In the genomic region with DNA sequence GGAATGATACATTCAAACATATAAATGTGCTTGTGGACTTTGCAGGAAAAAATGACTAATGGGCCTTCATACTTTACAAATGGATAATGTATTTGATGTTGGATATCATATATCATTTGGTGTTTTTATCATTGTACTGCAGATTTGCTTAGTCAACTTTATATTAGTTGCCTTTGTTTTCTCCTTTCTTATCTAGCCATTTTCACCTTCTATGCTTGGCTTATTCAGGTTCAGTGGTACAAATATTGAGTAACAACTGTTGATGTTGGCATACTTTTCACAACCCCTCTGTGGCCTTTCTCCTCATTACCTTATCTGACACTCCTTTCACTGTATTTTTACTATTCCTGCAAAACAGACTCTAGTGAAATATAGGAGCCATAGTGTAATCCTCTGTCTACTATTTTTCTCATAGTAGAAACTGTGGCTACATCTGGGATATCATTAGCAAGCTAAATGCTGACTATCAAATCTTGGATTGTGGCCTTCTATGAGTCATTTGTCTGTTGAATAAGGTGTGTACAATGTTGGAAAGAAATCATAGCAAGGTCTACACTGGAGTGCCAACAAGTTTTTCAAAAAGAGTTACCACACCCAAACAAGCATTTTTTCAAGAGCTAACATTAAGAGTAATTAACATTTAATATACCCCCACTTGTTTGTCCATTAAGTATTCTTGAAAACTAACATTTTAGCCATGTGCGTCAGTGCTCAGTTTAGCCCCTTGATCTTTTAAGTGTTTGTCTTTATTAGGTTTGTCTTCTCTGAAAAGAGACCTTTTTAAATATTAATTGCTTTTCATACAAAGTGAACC, we compare ENCODE assay signal across 1 cellular context.
A peak's percentile ranks its signal among the peaks of the same experiment; 100 is the strongest.
TF ChIP-seq lines count a peak whose summit lies in the region.

No MANE protein-coding gene starts in this region.

TF ChIP-seq in HEK293, 187 proteins besides CTCF, POLR2A, EP300 and RAD21 (continued from another document):
- TF ChIP-seq, protein P1, sequence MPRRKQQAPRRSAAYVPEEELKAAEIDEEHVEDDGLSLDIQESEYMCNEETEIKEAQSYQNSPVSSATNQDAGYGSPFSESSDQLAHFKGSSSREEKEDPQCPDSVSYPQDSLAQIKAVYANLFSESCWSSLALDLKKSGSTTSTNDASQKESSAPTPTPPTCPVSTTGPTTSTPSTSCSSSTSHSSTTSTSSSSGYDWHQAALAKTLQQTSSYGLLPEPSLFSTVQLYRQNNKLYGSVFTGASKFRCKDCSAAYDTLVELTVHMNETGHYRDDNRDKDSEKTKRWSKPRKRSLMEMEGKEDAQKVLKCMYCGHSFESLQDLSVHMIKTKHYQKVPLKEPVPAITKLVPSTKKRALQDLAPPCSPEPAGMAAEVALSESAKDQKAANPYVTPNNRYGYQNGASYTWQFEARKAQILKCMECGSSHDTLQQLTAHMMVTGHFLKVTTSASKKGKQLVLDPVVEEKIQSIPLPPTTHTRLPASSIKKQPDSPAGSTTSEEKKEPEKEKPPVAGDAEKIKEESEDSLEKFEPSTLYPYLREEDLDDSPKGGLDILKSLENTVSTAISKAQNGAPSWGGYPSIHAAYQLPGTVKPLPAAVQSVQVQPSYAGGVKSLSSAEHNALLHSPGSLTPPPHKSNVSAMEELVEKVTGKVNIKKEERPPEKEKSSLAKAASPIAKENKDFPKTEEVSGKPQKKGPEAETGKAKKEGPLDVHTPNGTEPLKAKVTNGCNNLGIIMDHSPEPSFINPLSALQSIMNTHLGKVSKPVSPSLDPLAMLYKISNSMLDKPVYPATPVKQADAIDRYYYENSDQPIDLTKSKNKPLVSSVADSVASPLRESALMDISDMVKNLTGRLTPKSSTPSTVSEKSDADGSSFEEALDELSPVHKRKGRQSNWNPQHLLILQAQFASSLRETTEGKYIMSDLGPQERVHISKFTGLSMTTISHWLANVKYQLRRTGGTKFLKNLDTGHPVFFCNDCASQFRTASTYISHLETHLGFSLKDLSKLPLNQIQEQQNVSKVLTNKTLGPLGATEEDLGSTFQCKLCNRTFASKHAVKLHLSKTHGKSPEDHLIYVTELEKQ (tag by site-specific recombination; IDR thresholded peaks at IDR 0.05; ENCODE audit: borderline replicate concordance), result no peak
- no peak for TF ChIP-seq ZNF292 (tag by site-specific recombination; IDR thresholded peaks at IDR 0.05; ENCODE audit: borderline replicate concordance, low read depth)
- TF ChIP-seq, protein P2, sequence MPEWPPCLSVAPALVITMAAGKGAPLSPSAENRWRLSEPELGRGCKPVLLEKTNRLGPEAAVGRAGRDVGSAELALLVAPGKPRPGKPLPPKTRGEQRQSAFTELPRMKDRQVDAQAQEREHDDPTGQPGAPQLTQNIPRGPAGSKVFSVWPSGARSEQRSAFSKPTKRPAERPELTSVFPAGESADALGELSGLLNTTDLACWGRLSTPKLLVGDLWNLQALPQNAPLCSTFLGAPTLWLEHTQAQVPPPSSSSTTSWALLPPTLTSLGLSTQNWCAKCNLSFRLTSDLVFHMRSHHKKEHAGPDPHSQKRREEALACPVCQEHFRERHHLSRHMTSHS (tag by site-specific recombination; IDR thresholded peaks at IDR 0.05), result no peak
- TF ChIP-seq ZBTB20 (tag by site-specific recombination; IDR thresholded peaks at IDR 0.05), result peak; percentile 56; the same call in 1 of the 2 replicates
- no peak for TF ChIP-seq ZNF391 (tag by site-specific recombination; IDR thresholded peaks at IDR 0.05; ENCODE audit: borderline replicate concordance, low read depth)
- TF ChIP-seq ZNF629 (tag by site-specific recombination; IDR thresholded peaks at IDR 0.05), result no peak
- TF ChIP-seq, protein P3, sequence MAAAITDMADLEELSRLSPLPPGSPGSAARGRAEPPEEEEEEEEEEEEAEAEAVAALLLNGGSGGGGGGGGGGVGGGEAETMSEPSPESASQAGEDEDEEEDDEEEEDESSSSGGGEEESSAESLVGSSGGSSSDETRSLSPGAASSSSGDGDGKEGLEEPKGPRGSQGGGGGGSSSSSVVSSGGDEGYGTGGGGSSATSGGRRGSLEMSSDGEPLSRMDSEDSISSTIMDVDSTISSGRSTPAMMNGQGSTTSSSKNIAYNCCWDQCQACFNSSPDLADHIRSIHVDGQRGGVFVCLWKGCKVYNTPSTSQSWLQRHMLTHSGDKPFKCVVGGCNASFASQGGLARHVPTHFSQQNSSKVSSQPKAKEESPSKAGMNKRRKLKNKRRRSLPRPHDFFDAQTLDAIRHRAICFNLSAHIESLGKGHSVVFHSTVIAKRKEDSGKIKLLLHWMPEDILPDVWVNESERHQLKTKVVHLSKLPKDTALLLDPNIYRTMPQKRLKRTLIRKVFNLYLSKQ (tag by site-specific recombination; IDR thresholded peaks at IDR 0.05; ENCODE audit: borderline replicate concordance), result no peak
- no peak for TF ChIP-seq ZNF146 (tag by site-specific recombination; IDR thresholded peaks at IDR 0.05)
- no peak for TF ChIP-seq RBAK (tag by site-specific recombination; IDR thresholded peaks at IDR 0.05)
- no peak for TF ChIP-seq ZNF114 (tag by site-specific recombination; IDR thresholded peaks at IDR 0.05)
- no peak for TF ChIP-seq ZNF768 (tag by site-specific recombination; IDR thresholded peaks at IDR 0.05)
- TF ChIP-seq, protein P4, sequence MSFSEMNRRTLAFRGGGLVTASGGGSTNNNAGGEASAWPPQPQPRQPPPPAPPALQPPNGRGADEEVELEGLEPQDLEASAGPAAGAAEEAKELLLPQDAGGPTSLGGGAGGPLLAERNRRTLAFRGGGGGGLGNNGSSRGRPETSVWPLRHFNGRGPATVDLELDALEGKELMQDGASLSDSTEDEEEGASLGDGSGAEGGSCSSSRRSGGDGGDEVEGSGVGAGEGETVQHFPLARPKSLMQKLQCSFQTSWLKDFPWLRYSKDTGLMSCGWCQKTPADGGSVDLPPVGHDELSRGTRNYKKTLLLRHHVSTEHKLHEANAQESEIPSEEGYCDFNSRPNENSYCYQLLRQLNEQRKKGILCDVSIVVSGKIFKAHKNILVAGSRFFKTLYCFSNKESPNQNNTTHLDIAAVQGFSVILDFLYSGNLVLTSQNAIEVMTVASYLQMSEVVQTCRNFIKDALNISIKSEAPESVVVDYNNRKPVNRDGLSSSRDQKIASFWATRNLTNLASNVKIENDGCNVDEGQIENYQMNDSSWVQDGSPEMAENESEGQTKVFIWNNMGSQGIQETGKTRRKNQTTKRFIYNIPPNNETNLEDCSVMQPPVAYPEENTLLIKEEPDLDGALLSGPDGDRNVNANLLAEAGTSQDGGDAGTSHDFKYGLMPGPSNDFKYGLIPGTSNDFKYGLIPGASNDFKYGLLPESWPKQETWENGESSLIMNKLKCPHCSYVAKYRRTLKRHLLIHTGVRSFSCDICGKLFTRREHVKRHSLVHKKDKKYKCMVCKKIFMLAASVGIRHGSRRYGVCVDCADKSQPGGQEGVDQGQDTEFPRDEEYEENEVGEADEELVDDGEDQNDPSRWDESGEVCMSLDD (tag by site-specific recombination; IDR thresholded peaks at IDR 0.05), result no peak
- no peak for TF ChIP-seq ZNF501 (tag by site-specific recombination; IDR thresholded peaks at IDR 0.05)
- peak; percentile 43; the same call in 1 of the 2 replicates for TF ChIP-seq FEZF1 (tag by site-specific recombination; IDR thresholded peaks at IDR 0.05)
- no peak for TF ChIP-seq ZNF660 (tag by site-specific recombination; IDR thresholded peaks at IDR 0.05)
- TF ChIP-seq, protein P5, sequence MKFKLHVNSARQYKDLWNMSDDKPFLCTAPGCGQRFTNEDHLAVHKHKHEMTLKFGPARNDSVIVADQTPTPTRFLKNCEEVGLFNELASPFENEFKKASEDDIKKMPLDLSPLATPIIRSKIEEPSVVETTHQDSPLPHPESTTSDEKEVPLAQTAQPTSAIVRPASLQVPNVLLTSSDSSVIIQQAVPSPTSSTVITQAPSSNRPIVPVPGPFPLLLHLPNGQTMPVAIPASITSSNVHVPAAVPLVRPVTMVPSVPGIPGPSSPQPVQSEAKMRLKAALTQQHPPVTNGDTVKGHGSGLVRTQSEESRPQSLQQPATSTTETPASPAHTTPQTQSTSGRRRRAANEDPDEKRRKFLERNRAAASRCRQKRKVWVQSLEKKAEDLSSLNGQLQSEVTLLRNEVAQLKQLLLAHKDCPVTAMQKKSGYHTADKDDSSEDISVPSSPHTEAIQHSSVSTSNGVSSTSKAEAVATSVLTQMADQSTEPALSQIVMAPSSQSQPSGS (tag by site-specific recombination; IDR thresholded peaks at IDR 0.05; ENCODE audit: low read depth), result no peak
- TF ChIP-seq ZNF843 (tag by site-specific recombination; IDR thresholded peaks at IDR 0.05), result peak; percentile 48; the same call in 1 of the 2 replicates
- TF ChIP-seq, protein P6, sequence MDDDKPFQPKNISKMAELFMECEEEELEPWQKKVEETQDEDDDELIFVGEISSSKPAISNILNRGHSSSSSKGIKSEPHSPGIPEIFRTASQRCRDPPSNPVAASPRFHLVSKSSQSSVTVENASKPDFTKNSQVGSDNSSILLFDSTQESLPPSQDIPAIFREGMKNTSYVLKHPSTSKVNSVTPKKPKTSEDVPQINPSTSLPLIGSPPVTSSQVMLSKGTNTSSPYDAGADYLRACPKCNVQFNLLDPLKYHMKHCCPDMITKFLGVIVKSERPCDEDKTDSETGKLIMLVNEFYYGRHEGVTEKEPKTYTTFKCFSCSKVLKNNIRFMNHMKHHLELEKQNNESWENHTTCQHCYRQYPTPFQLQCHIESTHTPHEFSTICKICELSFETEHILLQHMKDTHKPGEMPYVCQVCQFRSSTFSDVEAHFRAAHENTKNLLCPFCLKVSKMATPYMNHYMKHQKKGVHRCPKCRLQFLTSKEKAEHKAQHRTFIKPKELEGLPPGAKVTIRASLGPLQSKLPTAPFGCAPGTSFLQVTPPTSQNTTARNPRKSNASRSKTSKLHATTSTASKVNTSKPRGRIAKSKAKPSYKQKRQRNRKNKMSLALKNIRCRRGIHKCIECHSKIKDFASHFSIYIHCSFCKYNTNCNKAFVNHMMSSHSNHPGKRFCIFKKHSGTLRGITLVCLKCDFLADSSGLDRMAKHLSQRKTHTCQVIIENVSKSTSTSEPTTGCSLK (tag by site-specific recombination; IDR thresholded peaks at IDR 0.05), result no peak
- TF ChIP-seq ZNF341 (tag by site-specific recombination; IDR thresholded peaks at IDR 0.05; ENCODE audit: low read depth), result no peak
- peak; percentile 62; the same call in 1 of the 2 replicates for TF ChIP-seq SCRT2 (tag by site-specific recombination; IDR thresholded peaks at IDR 0.05)
- TF ChIP-seq, protein P7, sequence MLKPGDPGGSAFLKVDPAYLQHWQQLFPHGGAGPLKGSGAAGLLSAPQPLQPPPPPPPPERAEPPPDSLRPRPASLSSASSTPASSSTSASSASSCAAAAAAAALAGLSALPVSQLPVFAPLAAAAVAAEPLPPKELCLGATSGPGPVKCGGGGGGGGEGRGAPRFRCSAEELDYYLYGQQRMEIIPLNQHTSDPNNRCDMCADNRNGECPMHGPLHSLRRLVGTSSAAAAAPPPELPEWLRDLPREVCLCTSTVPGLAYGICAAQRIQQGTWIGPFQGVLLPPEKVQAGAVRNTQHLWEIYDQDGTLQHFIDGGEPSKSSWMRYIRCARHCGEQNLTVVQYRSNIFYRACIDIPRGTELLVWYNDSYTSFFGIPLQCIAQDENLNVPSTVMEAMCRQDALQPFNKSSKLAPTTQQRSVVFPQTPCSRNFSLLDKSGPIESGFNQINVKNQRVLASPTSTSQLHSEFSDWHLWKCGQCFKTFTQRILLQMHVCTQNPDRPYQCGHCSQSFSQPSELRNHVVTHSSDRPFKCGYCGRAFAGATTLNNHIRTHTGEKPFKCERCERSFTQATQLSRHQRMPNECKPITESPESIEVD (tag by site-specific recombination; IDR thresholded peaks at IDR 0.05), result peak; percentile 70
- no peak for TF ChIP-seq ZNF600 (tag by site-specific recombination; IDR thresholded peaks at IDR 0.05)
- TF ChIP-seq KLF7 (tag by site-specific recombination; IDR thresholded peaks at IDR 0.05; ENCODE audit: borderline replicate concordance), result no peak
- no peak for TF ChIP-seq ZNF596 (tag by site-specific recombination; IDR thresholded peaks at IDR 0.05)
- TF ChIP-seq ZNF335 (tag by site-specific recombination; conservative IDR thresholded peaks at IDR 0.05), result 0 out of 2 replicates have a peak, but pooled peaks have one; percentile 15
- TF ChIP-seq ZNF157 (tag by site-specific recombination; IDR thresholded peaks at IDR 0.05), result no peak
